In genomic region chr11:57499413-57499982, GRCh38 we compare ENCODE assay signal across 9 cellular contexts. TPM values are rescaled to one million over a fixed set of nuclear protein-coding genes. Genes with fewer than 3 reads are reported as not detected.
DNase-seq lines count a peak whose midpoint lies in the region; ATAC-seq and TF ChIP-seq lines count a peak whose summit lies in the region.
"Had no signal": no experiment of that assay in that cellular context is flagged by ENCODE, and none has a peak within 500 bp of the region (broad histone marks: within the 10 kb centered on the region; RNA-seq: fewer than 3 reads in every experiment).

No MANE protein-coding gene starts in this region.

- TF ChIP-seq CTCF in liver (IDR thresholded peaks at IDR 0.05; ENCODE audit: low read depth, low read length, missing input control) = peak; percentile 8

- peak overlapping the region; percentile 55 for H3K4me3 ChIP-seq in HUES6 (ENCODE audit: low read depth, low read length)
- H3K4me3 ChIP-seq in liver (ENCODE audit: low read depth in 1 of 3, low read length in 3 of 3) = peak overlapping the region in 1 of 3 donors; percentile 33

- WGBS in liver = 6% methylated on average over 35 of the region's 35 CpGs

- TF ChIP-seq RAD21 in liver (IDR thresholded peaks at IDR 0.05) = peak; percentile 23 to 31

- no peaks in the 10 kb centered on the region for H3K9me3 Mint-ChIP-seq in T-helper 2 cell treated with Interferon-gamma antibody and Interleukin-4, amounts not matched to agents 5 μg/mL and 100 μg/mL, for 36 hours

- H3K36me3 ChIP-seq in HUES6 (ENCODE audit: control insufficient read depth, insufficient read depth, low read length) = peaks cover 6% of the 10 kb centered on the region; the same call in 1 of the 2 replicates
- peaks cover 0 to 8% (median 4%) of the 10 kb centered on the region in 4 donors for H3K36me3 ChIP-seq in liver (ENCODE audit: control insufficient read depth in 4 of 4, insufficient read depth in 3 of 4, low read depth in 1 of 4, low read length in 3 of 4)

- H3K27me3 ChIP-seq in HUES6 (ENCODE audit: control insufficient read depth, insufficient read depth, low read length) (no peaks in the 10 kb centered on the region), liver (ENCODE audit: control insufficient read depth in 4 of 4, insufficient read depth in 4 of 4, low read length in 3 of 4) (no peaks in the 10 kb centered on the region)

- H3K9ac ChIP-seq in HUES6 (ENCODE audit: low read length) (peak overlapping the region; percentile 42), liver (ENCODE audit: low read depth in 1 of 2, low read length in 2 of 2) (peak overlapping the region in 1 of 2 donors; percentile 31)

- no peak overlapping the region for H3K4me3 Mint-ChIP-seq in T-helper 2 cell treated with Interferon-gamma antibody and Interleukin-4, amounts not matched to agents 5 μg/mL and 100 μg/mL, for 36 hours

- H3K27ac Mint-ChIP-seq in T-helper 2 cell treated with Interferon-gamma antibody and Interleukin-4, amounts not matched to agents 5 μg/mL and 100 μg/mL, for 36 hours = no peak overlapping the region

- ATAC-seq in GM21515 (IDR thresholded peaks at IDR 0.05; ENCODE audit: unreplicated experiment) = peak; percentile 98

- H3K4me1 ChIP-seq in HUES6 (ENCODE audit: control insufficient read depth, insufficient read depth, low read length) (peaks cover 22% of the 10 kb centered on the region), liver (ENCODE audit: control insufficient read depth in 4 of 4, insufficient read depth in 4 of 4, low read length in 3 of 4) (peaks cover 41 to 89% (median 83%) of the 10 kb centered on the region in 4 donors)

- H3K27ac ChIP-seq in HUES6 (ENCODE audit: low read depth, low read length) (no peak overlapping the region), liver (ENCODE audit: low read depth in 1 of 2, low read length in 2 of 2) (peak overlapping the region; percentile 79 to 82)

- no peaks in the 10 kb centered on the region for H3K4me1 Mint-ChIP-seq in T-helper 2 cell treated with Interferon-gamma antibody and Interleukin-4, amounts not matched to agents 5 μg/mL and 100 μg/mL, for 36 hours (ENCODE audit: low read depth)

- peaks cover 19% of the 10 kb centered on the region for H3K36me3 Mint-ChIP-seq in T-helper 2 cell treated with Interferon-gamma antibody and Interleukin-4, amounts not matched to agents 5 μg/mL and 100 μg/mL, for 36 hours (ENCODE audit: low read depth)

- no peaks in the 10 kb centered on the region for H3K9me3 ChIP-seq in HUES6 (ENCODE audit: control insufficient read depth, insufficient read depth, low read depth, low read length)
- no peaks in the 10 kb centered on the region for H3K9me3 ChIP-seq in liver (ENCODE audit: control insufficient read depth in 4 of 4, low read length in 3 of 4)

- peak; percentile 74 for DNase-seq in DMS153 (lab: John Stamatoyannopoulos, UW)
- DNase-seq in T-helper 2 cell treated with Interferon-gamma antibody and Interleukin-4, amounts not matched to agents 5 μg/mL and 100 μg/mL, for 36 hours (ENCODE audit: low spot score) = peak; percentile 47
- peak; percentile 97 for DNase-seq in ecto neural progenitor cell (ENCODE audit: low spot score)
- DNase-seq in stimulated activated CD4-positive, alpha-beta T cell treated with anti-CD3 and anti-CD28 coated beads, Interleukin-4, amount 100 ng/mL, for 48 hours (ENCODE audit: low read depth in 2 of 2) = peak; percentile 22 to 46
- DNase-seq in NK-92 treated with Interleukin-12 subunit alpha and Interleukin-12 subunit beta, amount 100 ng/mL, for 24 hours (lab: John Stamatoyannopoulos, UW) = no peak

- H3K27me3 Mint-ChIP-seq in T-helper 2 cell treated with Interferon-gamma antibody and Interleukin-4, amounts not matched to agents 5 μg/mL and 100 μg/mL, for 36 hours (ENCODE audit: low read depth) = no peaks in the 10 kb centered on the region

TF ChIP-seq in liver, 16 proteins besides CTCF, POLR2A, EP300 and RAD21:
- TF ChIP-seq EGR1 (IDR thresholded peaks at IDR 0.05; ENCODE audit: low read depth in 2 of 2) = peak in 1 of 2 donors; percentile 20
- TF ChIP-seq HNF4A (conservative IDR thresholded peaks at IDR 0.05) = peak in 1 of 2 donors; percentile 30
- TF ChIP-seq FOXA1 (IDR thresholded peaks at IDR 0.05) = peak; percentile 39
- no peak for TF ChIP-seq TAF1 (conservative IDR thresholded peaks at IDR 0.05)
- TF ChIP-seq RXRA (IDR thresholded peaks at IDR 0.05) = peak; percentile 75 to 88
- TF ChIP-seq MAX (IDR thresholded peaks at IDR 0.05) = no peak
- TF ChIP-seq YY1 (IDR thresholded peaks at IDR 0.05) = peak; percentile 68
- TF ChIP-seq JUND (IDR thresholded peaks at IDR 0.05) = no peak
- TF ChIP-seq, protein P1, sequence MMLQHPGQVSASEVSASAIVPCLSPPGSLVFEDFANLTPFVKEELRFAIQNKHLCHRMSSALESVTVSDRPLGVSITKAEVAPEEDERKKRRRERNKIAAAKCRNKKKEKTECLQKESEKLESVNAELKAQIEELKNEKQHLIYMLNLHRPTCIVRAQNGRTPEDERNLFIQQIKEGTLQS (IDR thresholded peaks at IDR 0.05) = no peak
- TF ChIP-seq SP1 (IDR thresholded peaks at IDR 0.05) = peak; percentile 91
- no peak for TF ChIP-seq GABPA (IDR thresholded peaks at IDR 0.05 in 1 of 2, conservative IDR thresholded peaks at IDR 0.05 in 1 of 2)
- TF ChIP-seq ZBTB33 (IDR thresholded peaks at IDR 0.05) = no peak
- no peak for TF ChIP-seq FOXA2 (IDR thresholded peaks at IDR 0.05)
- no peak for TF ChIP-seq HNF4G (IDR thresholded peaks at IDR 0.05)
- TF ChIP-seq REST (IDR thresholded peaks at IDR 0.05) = peak; percentile 42
- peak; percentile 73 for TF ChIP-seq NR2F2 (IDR thresholded peaks at IDR 0.05)

RNA-seq across cellular contexts. Expression of gene SLC43A1, which starts 16.0 kb away (rescaled TPM):
- 100 to 1,000 TPM; 107 to 171 TPM for total RNA-seq in liver
- 100 to 1,000 TPM in 1 of 2 donors, 10 to 100 TPM in 1; 85.6 to 108 TPM for polyA plus RNA-seq in liver

RNA-seq across cellular contexts. Expression of gene TIMM10, which starts 31.1 kb away (rescaled TPM):
- 10 to 100 TPM; 19.8 to 23.7 TPM for total RNA-seq in liver
- 10 to 100 TPM; 36.9 to 77.4 TPM for polyA plus RNA-seq in liver

RNA-seq across cellular contexts. Expression of gene SMTNL1, which starts 37.9 kb away (rescaled TPM):
- not detected for total RNA-seq in liver
- not detected for polyA plus RNA-seq in liver
- total RNA-seq: T-helper 1 cell treated with Interleukin-12 subunit alpha and Interleukin-12 subunit beta and Interleukin-4 antibody, amounts not matched to agents 30 ng/mL and 1 ng/mL, for 36 hours had no signal

RNA-seq across cellular contexts. Expression of gene RTN4RL2, which starts 39.2 kb away (rescaled TPM):
- under 1 TPM; 0.75 to 0.89 TPM for total RNA-seq in liver
- polyA plus RNA-seq in liver = 10 to 100 TPM in 1 of 2 donors, 1 to 10 TPM in 1; 5.5 to 18.1 TPM
